ENCODE assay signal across 1 cellular context in genomic region chr11:130389315-130389935, GRCh38.
TF ChIP-seq lines count a peak whose summit lies in the region.

No MANE protein-coding gene starts in this region.

TF ChIP-seq in IMR-90, 13 proteins besides CTCF, POLR2A, EP300 and RAD21 (continued from another document):
- TF ChIP-seq CEBPB (IDR thresholded peaks at IDR 0.05; ENCODE audit: low read depth, low read length), result no peak
- TF ChIP-seq BHLHE40 (IDR thresholded peaks at IDR 0.05; ENCODE audit: low read depth, low read length), result no peak
- no peak for TF ChIP-seq RCOR1 (IDR thresholded peaks at IDR 0.05; ENCODE audit: insufficient replicate concordance, low read length)
- TF ChIP-seq USF2 (IDR thresholded peaks at IDR 0.05; ENCODE audit: low read depth, low read length), result no peak
- no peak for TF ChIP-seq MAZ (IDR thresholded peaks at IDR 0.05; ENCODE audit: borderline replicate concordance, low read depth, low read length)
- TF ChIP-seq MXI1 (IDR thresholded peaks at IDR 0.05; ENCODE audit: borderline replicate concordance, low read depth, low read length), result no peak
- TF ChIP-seq SMC3 (IDR thresholded peaks at IDR 0.05; ENCODE audit: low read depth, low read length), result no peak
- TF ChIP-seq, protein P1, sequence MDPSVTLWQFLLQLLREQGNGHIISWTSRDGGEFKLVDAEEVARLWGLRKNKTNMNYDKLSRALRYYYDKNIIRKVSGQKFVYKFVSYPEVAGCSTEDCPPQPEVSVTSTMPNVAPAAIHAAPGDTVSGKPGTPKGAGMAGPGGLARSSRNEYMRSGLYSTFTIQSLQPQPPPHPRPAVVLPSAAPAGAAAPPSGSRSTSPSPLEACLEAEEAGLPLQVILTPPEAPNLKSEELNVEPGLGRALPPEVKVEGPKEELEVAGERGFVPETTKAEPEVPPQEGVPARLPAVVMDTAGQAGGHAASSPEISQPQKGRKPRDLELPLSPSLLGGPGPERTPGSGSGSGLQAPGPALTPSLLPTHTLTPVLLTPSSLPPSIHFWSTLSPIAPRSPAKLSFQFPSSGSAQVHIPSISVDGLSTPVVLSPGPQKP (IDR thresholded peaks at IDR 0.05; ENCODE audit: borderline replicate concordance, low read depth, low read length), result no peak
- TF ChIP-seq FOS (IDR thresholded peaks at IDR 0.05; ENCODE audit: low read depth, low read length), result no peak
- no peak for TF ChIP-seq NFE2L2 (IDR thresholded peaks at IDR 0.05; ENCODE audit: low read depth, low read length)
- TF ChIP-seq RFX5 (IDR thresholded peaks at IDR 0.05; ENCODE audit: low read depth, low read length), result no peak
